8 cellular contexts compared by ENCODE assay signal in the genomic region with DNA sequence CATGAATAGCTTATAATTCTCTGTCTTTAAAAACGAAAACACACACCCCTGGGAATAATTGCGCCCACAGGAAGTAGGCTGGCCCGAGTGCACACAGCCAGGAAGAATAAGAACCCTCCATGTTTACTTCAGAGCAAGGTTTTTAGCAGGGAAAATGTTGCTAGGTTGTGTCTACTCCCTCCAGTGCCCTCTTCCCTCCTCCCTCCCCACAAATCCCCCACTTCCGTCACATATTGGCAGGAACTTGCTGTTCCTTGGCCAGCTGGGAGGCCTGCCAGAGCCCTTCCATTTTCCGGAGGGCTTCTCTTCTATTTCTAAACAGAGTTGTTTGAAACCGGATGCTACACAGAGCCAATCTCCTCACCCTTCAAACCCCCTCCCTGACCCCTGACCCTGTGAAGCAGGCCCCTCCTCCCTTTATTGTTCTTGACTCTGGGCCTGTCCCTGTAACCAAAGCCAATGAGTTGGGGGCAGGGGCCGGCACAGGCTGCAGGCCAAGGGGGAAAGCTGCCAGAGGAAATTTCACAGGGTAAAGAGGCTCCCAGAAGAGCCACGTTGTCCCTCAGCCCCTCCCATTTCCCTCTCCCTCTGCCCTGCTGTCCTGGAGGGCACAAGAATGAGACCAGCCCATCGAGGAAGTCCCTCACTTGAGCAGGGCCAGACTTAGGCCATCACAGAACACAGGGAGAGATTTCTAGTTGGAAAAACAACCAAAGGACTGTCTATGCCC. TPM values are rescaled to one million over a fixed set of nuclear protein-coding genes. Genes with fewer than 3 reads are reported as not detected.
DNase-seq lines count a peak whose midpoint lies in the region; ATAC-seq and TF ChIP-seq lines count a peak whose summit lies in the region.

No MANE protein-coding gene starts in this region.

- peak; percentile 6 for TF ChIP-seq POLR2A in right lobe of liver (IDR thresholded peaks at IDR 0.05)

- ATAC-seq in right lobe of liver (peak; percentile 76 to 87 (median 80)), HG02840 (IDR thresholded peaks at IDR 0.05; ENCODE audit: low FRiP score, unreplicated experiment) (no peak), HG02970 (IDR thresholded peaks at IDR 0.05; ENCODE audit: low FRiP score, unreplicated experiment) (no peak)

- CTCF ChIA-PET in A673 (lab: Charles Lee) = no interaction called here

- H3K4me3 ChIP-seq in A673 (ENCODE audit: low read depth, low read length, poor library complexity, severe bottlenecking) = no peak overlapping the region
- H3K4me3 ChIP-seq in coronary artery = peak overlapping the region; percentile 47
- H3K4me3 ChIP-seq in right lobe of liver = peak overlapping the region in 2 of 3 donors; percentile 8 to 19

- peak overlapping the region; percentile 81 for H3K27ac ChIP-seq in A673 (ENCODE audit: low read depth, low read length, poor library complexity, severe bottlenecking)
- H3K27ac ChIP-seq in coronary artery = peak overlapping the region; percentile 87 to 90
- peak overlapping the region; percentile 41 to 73 (median 42) for H3K27ac ChIP-seq in right lobe of liver
- H3K27ac ChIP-seq in temporal lobe (ENCODE audit: low read depth, low read length) = peak overlapping the region; percentile 70

- TF ChIP-seq CTCF in A673 (conservative IDR thresholded peaks at IDR 0.05; ENCODE audit: low read depth, low read length) (no peak), coronary artery (IDR thresholded peaks at IDR 0.05) (no peak), right lobe of liver (IDR thresholded peaks at IDR 0.05) (no peak)

- no peaks in the 10 kb centered on the region for H3K27me3 ChIP-seq in A673 (replicated peaks; ENCODE audit: insufficient read depth, low read depth, low read length, poor library complexity)
- no peaks in the 10 kb centered on the region for H3K27me3 ChIP-seq in right lobe of liver

- H3K9me3 ChIP-seq in A673 (ENCODE audit: low read depth, low read length, poor library complexity, severe bottlenecking) (no peaks in the 10 kb centered on the region), right lobe of liver (no peaks in the 10 kb centered on the region)

- BruUV-seq in A673 (replicated peaks; lab: Mats Ljungman, UMichigan) = no TSS peak

- no peaks in the 10 kb centered on the region for H3K36me3 ChIP-seq in A673 (ENCODE audit: insufficient read depth, low read length, poor library complexity, severe bottlenecking)
- no peaks in the 10 kb centered on the region for H3K36me3 ChIP-seq in right lobe of liver

- POLR2A ChIA-PET in A673 (lab: Charles Lee; ENCODE audit: low non-redundant PET) = interaction anchor here (0.5 to 0.6 kb wide), 2 partner anchors 382 to 590 kb away, joined by 3 to 4 read pairs; no protein-coding TSS in a partner anchor

- peak; percentile 78 for DNase-seq in A673 (ENCODE audit: low spot score)
- peak; percentile 77 for DNase-seq in MV-4-11 (lab: John Stamatoyannopoulos, UW)
- DNase-seq in coronary artery (ENCODE audit: low spot score) = peak; percentile 91
- peak; percentile 87 to 96 (median 90) for DNase-seq in right lobe of liver
- no peak for DNase-seq in KG1 (lab: John Stamatoyannopoulos, UW)

- intact Hi-C loops in A673 (cut with micrococcal nuclease; ENCODE audit: unreplicated experiment) (no loop called here), right lobe of liver (cut with DNase I) (no loop called here)

- 8% methylated on average over 9 of the region's 9 CpGs for WGBS in right lobe of liver (ENCODE audit: insufficient coverage, low coverage, low lambda C conversion rate, missing lambda C conversion rate)

- peaks cover 19% of the 10 kb centered on the region for H3K4me1 ChIP-seq in A673 (ENCODE audit: insufficient read depth, low read length, poor library complexity, severe bottlenecking)
- H3K4me1 ChIP-seq in right lobe of liver = peaks cover 0 to 55% (median 24%) of the 10 kb centered on the region in 4 donors

RNA-seq across cellular contexts. Expression of gene LGALSL, which starts 49.8 kb away (rescaled TPM):
- total RNA-seq in A673 (2021) (5.9 and 7.4 TPM in 2 replicates), right lobe of liver (1 to 10 TPM; 3.2 to 8.1 (median 5.4) TPM), temporal lobe (38.4 TPM)

Comparison
In these comparisons a context has a peak if more than half of its experiments do, and no peak if none do; other contexts are left out.
1. ATAC-seq: peak in right lobe of liver (4 of 4); none in HG02840 (single experiment) and HG02970 (single experiment).
2. Peak in every context shown above with its lines, with median percentiles within 50 percentile points of each other: H3K27ac ChIP-seq.